11 cellular contexts compared by ENCODE assay signal in the genomic region with DNA sequence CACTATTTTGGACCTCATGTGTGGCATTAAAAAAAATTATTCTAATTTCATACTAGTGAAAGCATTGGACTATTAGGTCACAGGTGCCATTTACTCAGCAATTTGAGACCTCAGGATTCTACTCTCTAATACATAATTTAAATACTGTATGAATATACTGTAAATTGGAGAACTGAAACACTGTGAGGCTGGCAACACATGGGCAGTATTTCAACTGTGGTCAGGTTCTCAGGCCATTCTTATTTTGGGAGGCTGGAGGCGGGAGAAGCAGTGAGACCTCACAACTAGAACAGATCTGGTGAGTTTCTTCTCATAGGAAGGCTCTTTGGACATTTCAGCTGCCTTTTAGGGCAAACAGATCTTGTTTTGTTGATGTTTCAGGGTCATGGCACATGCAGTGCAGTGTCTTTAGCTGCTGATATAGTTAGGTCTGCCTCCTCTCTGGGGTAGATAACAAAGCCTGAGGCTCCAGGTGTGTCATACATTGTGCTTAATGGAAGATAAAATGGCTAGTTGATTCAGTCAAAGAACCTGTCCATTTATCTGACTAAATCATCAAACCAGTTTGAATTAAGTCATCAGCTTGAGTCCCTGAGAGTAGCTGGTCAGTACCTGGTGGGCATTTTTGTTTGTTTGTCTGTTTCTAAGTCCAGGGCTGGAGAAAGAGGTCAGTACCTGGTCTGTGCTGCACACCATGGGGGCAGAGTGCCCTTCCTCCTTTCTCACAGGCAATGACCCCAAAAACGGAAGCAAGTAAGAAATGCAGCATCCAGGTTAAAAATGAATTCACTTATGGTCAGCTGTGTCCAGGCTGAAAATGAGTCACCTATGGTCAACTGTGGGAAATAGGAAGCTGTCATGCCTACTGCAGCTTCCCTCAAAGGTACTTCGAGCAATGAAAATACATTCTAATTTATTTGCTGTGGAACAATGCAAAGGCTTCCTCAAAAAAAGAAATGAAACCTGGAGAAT.
DNase-seq lines count a peak whose midpoint lies in the region; ATAC-seq and TF ChIP-seq lines count a peak whose summit lies in the region.
"Had no signal": no experiment of that assay in that cellular context is flagged by ENCODE, and none has a peak within 500 bp of the region (broad histone marks: within the 10 kb centered on the region; RNA-seq: fewer than 3 reads in every experiment).

No MANE protein-coding gene starts in this region.

- H3K9me3 Mint-ChIP-seq in natural killer cell, result no peaks in the 10 kb centered on the region
- H3K9me3 Mint-ChIP-seq in CD8-positive, alpha-beta memory T cell, result no peaks in the 10 kb centered on the region

- H4K20me1 ChIP-seq in OCI-LY7 (ENCODE audit: insufficient read depth, low read length), result no peaks in the 10 kb centered on the region

- no TSS peak for BruUV-seq in OCI-LY7 (replicated peaks; lab: Mats Ljungman, UMichigan)

- peak; percentile 53 for DNase-seq in RPMI8226
- peak; percentile 66 for DNase-seq in pons (ENCODE audit: low spot score)
- no peak for DNase-seq in natural killer cell
- DNase-seq in OCI-LY7 (ENCODE audit: low spot score), result no peak
- no peak for DNase-seq in CD8-positive, alpha-beta memory T cell
- DNase-seq: activated effector memory CD4-positive, alpha-beta T cell treated with Interleukin-2 at 50 U/mL for 16 hours; stimulated activated naive CD8-positive, alpha-beta T cell treated with anti-CD3 and anti-CD28 coated beads, Interleukin-15, Interleukin-2, amounts not matched to agents 100 U/mL and 50 U/mL, for 24 hours had no signal

- ATAC-seq in GM19372 (IDR thresholded peaks at IDR 0.05; ENCODE audit: low read depth, unreplicated experiment) (peak; percentile 74), HG02981 (IDR thresholded peaks at IDR 0.05; ENCODE audit: unreplicated experiment) (peak; percentile 82), natural killer cell (no peak)
- ATAC-seq in activated CD4-positive, CD25-positive, alpha-beta regulatory T cell treated with anti-CD3 and anti-CD28 coated beads, Interleukin-2, amount 50 U/mL, for 24 hours, result no peak
- ATAC-seq: stimulated activated naive CD8-positive, alpha-beta T cell treated with anti-CD3 and anti-CD28 coated beads, Interleukin-15, Interleukin-2, amounts not matched to agents 100 U/mL and 50 U/mL, for 24 hours had no signal

- no peaks in the 10 kb centered on the region for H3K79me2 ChIP-seq in OCI-LY7 (ENCODE audit: insufficient read depth, low read depth, low read length)

- TF ChIP-seq CTCF in natural killer cell (IDR thresholded peaks at IDR 0.05), result no peak
- no peak for TF ChIP-seq CTCF in OCI-LY7 (conservative IDR thresholded peaks at IDR 0.05; ENCODE audit: low read length)

- CTCF ChIA-PET in OCI-LY7 (lab: Charles Lee; ENCODE audit: unreplicated experiment), result no interaction called here
- CTCF ChIA-PET in CD8-positive, alpha-beta memory T cell (lab: Charles Lee), result no interaction called here

- no peak overlapping the region for H3K4me2 ChIP-seq in OCI-LY7 (ENCODE audit: low read length)
- H3K4me2 ChIP-seq: KMS-11 had no signal

- no peaks in the 10 kb centered on the region for H3K9me2 ChIP-seq in OCI-LY7 (ENCODE audit: insufficient read depth, low read length)

- POLR2A ChIA-PET in OCI-LY7 (lab: Charles Lee), result no interaction called here
- POLR2A ChIA-PET in CD8-positive, alpha-beta memory T cell (lab: Charles Lee), result no interaction called here

- peaks cover 7% of the 10 kb centered on the region for H3K4me1 ChIP-seq in OCI-LY7 (ENCODE audit: insufficient read depth, low read length, poor library complexity, severe bottlenecking)
- no peaks in the 10 kb centered on the region for H3K4me1 ChIP-seq in CD8-positive, alpha-beta memory T cell (ENCODE audit: insufficient read depth, low read length)

- H3K4me3 ChIP-seq in OCI-LY7 (ENCODE audit: low read depth, low read length, poor library complexity, severe bottlenecking), result no peak overlapping the region
- H3K4me3 ChIP-seq in CD8-positive, alpha-beta memory T cell (ENCODE audit: low read length), result no peak overlapping the region

- H3K27me3 ChIP-seq in CD8-positive, alpha-beta memory T cell (ENCODE audit: insufficient read depth, low read length, poor library complexity, severe bottlenecking), result no peaks in the 10 kb centered on the region

- intact Hi-C loops in natural killer cell (cut with micrococcal nuclease), result loop anchor here (10.0 kb wide), 1 partner anchor 803 kb away; no protein-coding TSS in a partner anchor
- intact Hi-C loops in OCI-LY7 (cut with micrococcal nuclease; ENCODE audit: unreplicated experiment), result no loop called here

- H3K27ac Mint-ChIP-seq in natural killer cell, result no peak overlapping the region
- no peak overlapping the region for H3K27ac Mint-ChIP-seq in CD8-positive, alpha-beta memory T cell

- H3K27me3 Mint-ChIP-seq in natural killer cell (ENCODE audit: low read depth in 2 of 2), result no peaks in the 10 kb centered on the region
- H3K27me3 Mint-ChIP-seq in CD8-positive, alpha-beta memory T cell, result no peaks in the 10 kb centered on the region

- H3K36me3 ChIP-seq in OCI-LY7 (ENCODE audit: insufficient read depth, low read length), result no peaks in the 10 kb centered on the region
- H3K36me3 ChIP-seq in CD8-positive, alpha-beta memory T cell (ENCODE audit: insufficient read depth, low read length), result no peaks in the 10 kb centered on the region

- H3K36me3 Mint-ChIP-seq in natural killer cell, result no peaks in the 10 kb centered on the region
- peaks cover 9 to 16% (median 10%) of the 10 kb centered on the region in 3 donors for H3K36me3 Mint-ChIP-seq in CD8-positive, alpha-beta memory T cell

- H3K4me3 Mint-ChIP-seq in natural killer cell, result no peak overlapping the region
- no peak overlapping the region for H3K4me3 Mint-ChIP-seq in CD8-positive, alpha-beta memory T cell

- H3K9me3 ChIP-seq in OCI-LY7 (ENCODE audit: low read length), result no peaks in the 10 kb centered on the region
- no peaks in the 10 kb centered on the region for H3K9me3 ChIP-seq in CD8-positive, alpha-beta memory T cell (ENCODE audit: low read length)

- peaks cover 8 to 11% of the 10 kb centered on the region in 2 donors for H3K4me1 Mint-ChIP-seq in natural killer cell
- H3K4me1 Mint-ChIP-seq in CD8-positive, alpha-beta memory T cell, result peaks cover 5% of the 10 kb centered on the region in 3 donors

- no peak overlapping the region for H3K27ac ChIP-seq in OCI-LY7 (ENCODE audit: low read depth, low read length, poor library complexity, severe bottlenecking)
- H3K27ac ChIP-seq in CD8-positive, alpha-beta memory T cell (ENCODE audit: low read depth, low read length), result no peak overlapping the region
- H3K27ac ChIP-seq: KMS-11 had no signal

- H2AFZ ChIP-seq in OCI-LY7 (ENCODE audit: low read length), result no peak overlapping the region

Comparison
In these comparisons a context has a peak if more than half of its experiments do, and no peak if none do; other contexts are left out.
1. ATAC-seq: peak in GM19372 (single experiment) and HG02981 (single experiment); none in activated CD4-positive, CD25-positive, alpha-beta regulatory T cell treated with anti-CD3 and anti-CD28 coated beads, Interleukin-2, amount 50 U/mL, for 24 hours (0 of 2) and natural killer cell (0 of 3).
2. DNase-seq: peak in RPMI8226 (single experiment) and pons (single experiment); none in natural killer cell (single experiment), OCI-LY7 (single experiment) and CD8-positive, alpha-beta memory T cell (0 of 5).